ENCODE assay signal across 1 cellular context in the genomic region with DNA sequence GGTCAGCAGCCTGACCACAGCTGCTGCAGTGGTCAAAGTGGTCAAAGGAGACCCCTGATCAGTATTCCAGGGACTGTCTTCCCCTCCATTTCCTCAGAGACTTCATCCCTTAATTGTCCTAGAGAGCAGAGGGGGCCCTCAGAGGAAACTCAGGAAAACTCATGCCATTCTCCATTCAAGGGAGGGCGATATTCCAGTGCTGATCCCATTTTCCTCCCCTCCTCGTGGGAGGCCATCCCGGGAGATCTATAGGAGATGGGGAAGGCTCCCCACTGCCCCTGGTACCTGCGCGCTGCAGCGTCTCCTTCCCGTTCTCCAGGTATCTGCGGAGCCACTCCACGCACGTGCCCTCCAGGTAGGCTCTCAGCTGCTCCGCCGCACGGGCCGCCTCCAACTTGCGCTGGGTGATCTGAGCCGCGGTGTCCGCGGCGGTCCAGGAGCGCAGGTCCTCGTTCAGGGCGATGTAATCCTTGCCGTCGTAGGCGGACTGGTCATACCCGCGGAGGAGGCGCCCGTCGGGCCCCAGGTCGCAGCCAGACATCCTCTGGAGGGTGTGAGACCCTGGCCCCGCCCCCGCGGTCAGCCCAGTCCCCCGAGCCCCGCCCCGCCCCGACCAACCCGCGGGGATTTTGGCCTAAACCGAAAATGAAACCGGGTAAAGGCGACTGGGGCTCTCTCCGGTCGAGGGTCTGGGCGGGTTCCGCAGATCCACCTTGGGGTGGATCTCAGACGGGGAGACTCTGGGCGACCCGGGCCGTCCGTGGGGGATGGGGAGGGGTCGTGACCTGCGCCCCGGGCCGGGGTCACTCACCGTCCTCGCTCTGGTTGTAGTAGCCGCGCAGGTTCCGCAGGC.
A peak's percentile ranks its signal among the peaks of the same experiment; 100 is the strongest.
TF ChIP-seq lines count a peak whose summit lies in the region.

No MANE protein-coding gene starts in this region.

TF ChIP-seq in H1, 55 proteins besides CTCF, POLR2A, EP300 and RAD21 (continued from another document):
- TF ChIP-seq ASH2L (IDR thresholded peaks at IDR 0.05; ENCODE audit: low read length) (no peak), BCL11A (IDR thresholded peaks at IDR 0.05; ENCODE audit: low read depth in 2 of 2, low read length in 2 of 2) (no peak), MAFK (IDR thresholded peaks at IDR 0.05; ENCODE audit: low read depth, low read length) (no peak), SP4 (IDR thresholded peaks at IDR 0.05; ENCODE audit: low read length) (no peak), EZH2 (IDR thresholded peaks at IDR 0.05; ENCODE audit: low read depth, low read length, severe bottlenecking) (no peak), HDAC6 (IDR thresholded peaks at IDR 0.05; ENCODE audit: low read depth, low read length) (no peak), CBX8 (IDR thresholded peaks at IDR 0.05; ENCODE audit: borderline replicate concordance, low read depth, low read length) (no peak), ZNF274 (IDR thresholded peaks at IDR 0.05; ENCODE audit: borderline replicate concordance, extremely low read depth, low read length) (no peak)
- TF ChIP-seq, protein P1, sequence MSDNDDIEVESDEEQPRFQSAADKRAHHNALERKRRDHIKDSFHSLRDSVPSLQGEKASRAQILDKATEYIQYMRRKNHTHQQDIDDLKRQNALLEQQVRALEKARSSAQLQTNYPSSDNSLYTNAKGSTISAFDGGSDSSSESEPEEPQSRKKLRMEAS (IDR thresholded peaks at IDR 0.05): peak; percentile 59
- TF ChIP-seq, protein P2, sequence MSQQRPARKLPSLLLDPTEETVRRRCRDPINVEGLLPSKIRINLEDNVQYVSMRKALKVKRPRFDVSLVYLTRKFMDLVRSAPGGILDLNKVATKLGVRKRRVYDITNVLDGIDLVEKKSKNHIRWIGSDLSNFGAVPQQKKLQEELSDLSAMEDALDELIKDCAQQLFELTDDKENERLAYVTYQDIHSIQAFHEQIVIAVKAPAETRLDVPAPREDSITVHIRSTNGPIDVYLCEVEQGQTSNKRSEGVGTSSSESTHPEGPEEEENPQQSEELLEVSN (IDR thresholded peaks at IDR 0.05): peak; percentile 17; the same call in 1 of the 2 replicates
